In the genomic region with DNA sequence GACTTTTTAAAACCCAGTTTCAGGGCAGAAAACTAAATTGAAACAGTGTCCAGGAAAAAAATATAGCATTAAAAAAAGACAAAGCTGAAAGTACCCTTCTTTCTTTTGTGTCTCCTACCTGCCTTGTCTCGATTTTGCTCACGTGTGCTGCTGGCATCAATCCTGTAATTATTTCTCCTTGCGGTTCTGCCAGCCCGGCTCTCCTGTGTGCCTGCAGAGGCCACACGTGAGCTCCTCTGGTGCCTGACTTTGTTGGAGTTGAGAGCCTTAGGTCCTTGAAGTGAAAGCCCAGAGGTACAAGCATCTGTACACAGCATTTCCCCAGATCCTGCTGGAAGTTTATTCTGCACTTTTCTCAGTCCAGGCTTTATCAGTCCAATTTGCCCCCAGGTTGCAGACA, we compare ENCODE assay signal across 32 cellular contexts. TPM values are rescaled to one million over a fixed set of nuclear protein-coding genes. Genes with fewer than 3 reads are reported as not detected.
"Had no signal": no experiment of that assay in that cellular context is flagged by ENCODE, and none has a peak within 500 bp of the region (broad histone marks: within the 10 kb centered on the region; RNA-seq: fewer than 3 reads in every experiment).

No MANE protein-coding gene starts in this region.

- ATAC-seq: activated CD8-positive, alpha-beta T cell treated with anti-CD3 and anti-CD28 coated beads, Interleukin-2, amount 10 ng/mL, durations not matched to agents 7 days and 5 days; gastroesophageal sphincter; left cardiac atrium; left ventricle myocardium superior; mucosa of descending colon; pancreas; stimulated activated naive B cell treated with anti-CD40 and anti-IgM and Interleukin-4, amounts not matched to agents 10 μg/mL and 1 μg/mL and 100 μg/mL, for 72 hours had no signal

- H3K27ac Mint-ChIP-seq: activated CD8-positive, alpha-beta T cell treated with anti-CD3 and anti-CD28 coated beads, Interleukin-2, amount 10 ng/mL, durations not matched to agents 7 days and 5 days; activated naive CD4-positive, alpha-beta T cell treated with anti-CD3 and anti-CD28 coated beads, Interleukin-2, amount 10 ng/mL, durations not matched to agents 7 days and 5 days; activated T-cell treated with anti-CD3 and anti-CD28 coated beads, Interleukin-2, amount 50 U/mL, for 24 hours; stimulated activated naive B cell treated with anti-CD40 and anti-IgM and Interleukin-4, amounts not matched to agents 10 μg/mL and 1 μg/mL and 100 μg/mL, for 72 hours; T-helper 1 cell treated with Interleukin-12 subunit alpha and Interleukin-12 subunit beta and Interleukin-4 antibody, amounts not matched to agents 30 μg/mL and 1 μg/mL, for 36 hours had no signal

- H3K4me1 Mint-ChIP-seq: activated naive CD4-positive, alpha-beta T cell treated with anti-CD3 and anti-CD28 coated beads, Interleukin-2, amount 10 ng/mL, durations not matched to agents 7 days and 5 days had no signal

- DNase-seq: activated CD4-positive, alpha-beta T cell treated with anti-CD3 and anti-CD28 coated beads for 1 hour; activated CD8-positive, alpha-beta T cell treated with anti-CD3 and anti-CD28 coated beads, Interleukin-2, amount 10 ng/mL, durations not matched to agents 7 days and 5 days; activated gamma-delta T cell; activated naive CD4-positive, alpha-beta T cell treated with anti-CD3 and anti-CD28 coated beads, Interleukin-2, amount 10 ng/mL, durations not matched to agents 7 days and 5 days; activated T-cell treated with anti-CD3 and anti-CD28 coated beads, Interleukin-2, amount 50 U/mL, for 24 hours; amniotic stem cell; brain microvascular endothelial cell; caudate nucleus; left cardiac atrium; left ventricle myocardium superior; mucosa of descending colon; nucleus accumbens; pancreas; stimulated activated CD4-positive, alpha-beta T cell treated with anti-CD3 and anti-CD28 coated beads, Interleukin-1b, Interleukin-23, amount 100 ng/mL, for 48 hours; stimulated activated CD4-positive, alpha-beta T cell treated with anti-CD3 and anti-CD28 coated beads, Interleukin-4, amount 100 ng/mL, for 4 hours; stimulated activated CD8-positive, alpha-beta memory T cell treated with anti-CD3 and anti-CD28 coated beads, Interleukin-4, amount 100 ng/mL, for 48 hours; stimulated activated naive B cell treated with anti-CD40 and anti-IgM and Interleukin-4, amounts not matched to agents 10 μg/mL and 1 μg/mL and 100 μg/mL, for 72 hours had no signal

- H3K4me3 Mint-ChIP-seq: activated CD8-positive, alpha-beta T cell treated with anti-CD3 and anti-CD28 coated beads, Interleukin-2, amount 10 ng/mL, durations not matched to agents 7 days and 5 days; activated naive CD4-positive, alpha-beta T cell treated with anti-CD3 and anti-CD28 coated beads, Interleukin-2, amount 10 ng/mL, durations not matched to agents 7 days and 5 days; activated T-cell treated with anti-CD3 and anti-CD28 coated beads, Interleukin-2, amount 50 U/mL, for 24 hours; stimulated activated naive B cell treated with anti-CD40 and anti-IgM and Interleukin-4, amounts not matched to agents 10 μg/mL and 1 μg/mL and 100 μg/mL, for 72 hours; T-helper 1 cell treated with Interleukin-12 subunit alpha and Interleukin-12 subunit beta and Interleukin-4 antibody, amounts not matched to agents 30 μg/mL and 1 μg/mL, for 36 hours had no signal

- H3K27me3 Mint-ChIP-seq: activated naive CD4-positive, alpha-beta T cell treated with anti-CD3 and anti-CD28 coated beads, Interleukin-2, amount 10 ng/mL, durations not matched to agents 7 days and 5 days; activated T-cell treated with anti-CD3 and anti-CD28 coated beads, Interleukin-2, amount 50 U/mL, for 24 hours; stimulated activated naive B cell treated with anti-CD40 and anti-IgM and Interleukin-4, amounts not matched to agents 10 μg/mL and 1 μg/mL and 100 μg/mL, for 72 hours had no signal

- H3K9me3 Mint-ChIP-seq: activated naive CD4-positive, alpha-beta T cell treated with anti-CD3 and anti-CD28 coated beads, Interleukin-2, amount 10 ng/mL, durations not matched to agents 7 days and 5 days; activated T-cell treated with anti-CD3 and anti-CD28 coated beads, Interleukin-2, amount 50 U/mL, for 24 hours; stimulated activated naive B cell treated with anti-CD40 and anti-IgM and Interleukin-4, amounts not matched to agents 10 μg/mL and 1 μg/mL and 100 μg/mL, for 72 hours; T-helper 1 cell treated with Interleukin-12 subunit alpha and Interleukin-12 subunit beta and Interleukin-4 antibody, amounts not matched to agents 30 μg/mL and 1 μg/mL, for 36 hours had no signal

RNA-seq across cellular contexts. Expression of gene GHRH, which starts 36.5 kb away (rescaled TPM):
- total RNA-seq: activated CD8-positive, alpha-beta T cell treated with anti-CD3 and anti-CD28 coated beads, Interleukin-2, amount 10 ng/mL, durations not matched to agents 7 days and 5 days; astrocyte; endothelial cell of umbilical vein; fibroblast of lung; fibroblast of villous mesenchyme; gastroesophageal sphincter; hepatocyte; left ventricle myocardium superior; lung microvascular endothelial cell; mesenteric fat pad; mucosa of descending colon; myocyte; pancreas; pulmonary artery endothelial cell; smooth muscle cell; suprapubic skin; tibial nerve; ureter had no signal
